ENCODE assay signal across 8 cellular contexts in genomic region chr6:152948150-152948768, GRCh38. TPM values are rescaled to one million over a fixed set of nuclear protein-coding genes. Genes with fewer than 3 reads are reported as not detected.
DNase-seq lines count a peak whose midpoint lies in the region; ATAC-seq and TF ChIP-seq lines count a peak whose summit lies in the region.

No MANE protein-coding gene starts in this region.

- no peaks in the 10 kb centered on the region for H3K36me3 ChIP-seq in SK-N-SH (replicated peaks in 1 of 2; ENCODE audit: control insufficient read depth in 1 of 2, insufficient read depth in 2 of 2, low read length in 1 of 2)
- no peaks in the 10 kb centered on the region for H3K36me3 ChIP-seq in osteoblast (ENCODE audit: insufficient read depth, low read length)

- H4K20me1 ChIP-seq in SK-N-SH (ENCODE audit: insufficient read depth) = no peaks in the 10 kb centered on the region
- no peaks in the 10 kb centered on the region for H4K20me1 ChIP-seq in osteoblast (ENCODE audit: insufficient read depth, low read length)

- H3K4me1 ChIP-seq in SK-N-SH (ENCODE audit: control insufficient read depth in 1 of 2, insufficient read depth in 2 of 2, low read depth in 1 of 2, low read length in 1 of 2) (peaks cover 2 to 13% of the 10 kb centered on the region in 2 experiments; a peak in 3 of 4 replicates), osteoblast (ENCODE audit: insufficient read depth, low read length) (peaks cover 9% of the 10 kb centered on the region)

- H2AFZ ChIP-seq in SK-N-SH (ENCODE audit: low read depth) (peak overlapping the region; percentile 95; the same call in 1 of the 2 replicates), osteoblast (ENCODE audit: low read length) (peak overlapping the region; percentile 82)

- H3K27me3 Mint-ChIP-seq in activated T-cell treated with anti-CD3 and anti-CD28 coated beads, Interleukin-2, amount 50 U/mL, for 4 hours (ENCODE audit: low read depth) = peaks cover 25% of the 10 kb centered on the region

- no peak for TF ChIP-seq EP300 in SK-N-SH (IDR thresholded peaks at IDR 0.05; ENCODE audit: borderline replicate concordance in 1 of 2, low read depth in 1 of 2, low read length in 1 of 2)

- H3K4me2 ChIP-seq in SK-N-SH = peak overlapping the region; percentile 36
- H3K4me2 ChIP-seq in osteoblast (ENCODE audit: insufficient read depth, low read length) = peak overlapping the region; percentile 83

- peak; percentile 96 for TF ChIP-seq RAD21 in SK-N-SH (IDR thresholded peaks at IDR 0.05; ENCODE audit: low read length)

- peaks cover 7% of the 10 kb centered on the region for H3K4me1 Mint-ChIP-seq in activated T-cell treated with anti-CD3 and anti-CD28 coated beads, Interleukin-2, amount 50 U/mL, for 4 hours (ENCODE audit: low read depth)

- no peak overlapping the region for H3K4me3 ChIP-seq in Jurkat, Clone E6-1 (ENCODE audit: low read length)
- H3K4me3 ChIP-seq in SK-N-SH (ENCODE audit: low read depth in 2 of 2, low read length in 1 of 2) (peak overlapping the region; percentile 24 to 28; a peak in 2 of 4 replicates), fibroblast of mammary gland (ENCODE audit: control insufficient read depth, low read depth, low read length) (no peak overlapping the region), osteoblast (ENCODE audit: insufficient read depth, low read length) (peak overlapping the region; percentile 56)

- H3K9me3 ChIP-seq in SK-N-SH (no peaks in the 10 kb centered on the region; the same call in 1 of the 2 replicates), osteoblast (ENCODE audit: low read depth, low read length) (no peaks in the 10 kb centered on the region)

- peak overlapping the region; percentile 29 for H3K4me3 Mint-ChIP-seq in activated T-cell treated with anti-CD3 and anti-CD28 coated beads, Interleukin-2, amount 50 U/mL, for 4 hours

- ATAC-seq in activated T-cell treated with anti-CD3 and anti-CD28 coated beads, Interleukin-2, amount 50 U/mL, for 4 hours = peak in 1 of 2 donors; percentile 56
- peak; percentile 87 for ATAC-seq in GM21723 (IDR thresholded peaks at IDR 0.05; ENCODE audit: unreplicated experiment)

- no peak overlapping the region for H3K9ac ChIP-seq in SK-N-SH

- no peak for DNase-seq in activated T-cell treated with anti-CD3 and anti-CD28 coated beads, Interleukin-2, amount 50 U/mL, for 4 hours
- no peak for DNase-seq in activated T-cell treated with anti-CD3 and anti-CD28 coated beads, Interleukin-2, amount 50 U/mL, for 1 hour
- DNase-seq in Jurkat, Clone E6-1 (ENCODE audit: low read depth, low spot score) = peak; percentile 35
- DNase-seq in SK-N-SH (peak; percentile 49), fibroblast of mammary gland (ENCODE audit: low read depth) (peak; percentile 64), osteoblast (ENCODE audit: insufficient read length, low spot score, missing footprints) (no peak), DMS153 (lab: John Stamatoyannopoulos, UW) (no peak)

- H3K27ac ChIP-seq in SK-N-SH (ENCODE audit: low read depth in 2 of 2, low read length in 1 of 2) = no peak overlapping the region
- no peak overlapping the region for H3K27ac ChIP-seq in osteoblast (ENCODE audit: low read depth, low read length)

- H3K36me3 Mint-ChIP-seq in activated T-cell treated with anti-CD3 and anti-CD28 coated beads, Interleukin-2, amount 50 U/mL, for 4 hours (ENCODE audit: insufficient read depth) = no peaks in the 10 kb centered on the region

- H3K27me3 ChIP-seq in SK-N-SH (ENCODE audit: insufficient read depth) (no peaks in the 10 kb centered on the region), osteoblast (ENCODE audit: insufficient read depth, low read length) (no peaks in the 10 kb centered on the region)

- H3K79me2 ChIP-seq in SK-N-SH (ENCODE audit: insufficient read depth) = no peaks in the 10 kb centered on the region
- H3K79me2 ChIP-seq in osteoblast (ENCODE audit: insufficient read depth, low read length) = no peaks in the 10 kb centered on the region

- POLR2A ChIA-PET in SK-N-SH (lab: Yijun Ruan, JAX) = no interaction called here

- 13% methylated on average over 9 of the region's 9 CpGs for WGBS in SK-N-SH (ENCODE audit: low lambda C conversion rate)

- peaks cover 7% of the 10 kb centered on the region for H3F3A ChIP-seq in SK-N-SH (replicated peaks; ENCODE audit: insufficient read depth)

- CTCF ChIA-PET in SK-N-SH (lab: Yijun Ruan, JAX) = interaction anchor here (0.6 to 6.7 kb wide), 57 partner anchors 9 to 673 kb away, joined by 3 to 156 read pairs (median 4); partner anchors contain the start of gene VIP

- peak; percentile 71 for TF ChIP-seq CTCF in SK-N-SH (IDR thresholded peaks at IDR 0.05)
- peak; percentile 66 for TF ChIP-seq CTCF in fibroblast of mammary gland (conservative IDR thresholded peaks at IDR 0.05; ENCODE audit: control insufficient read depth, insufficient read depth, low read depth, low read length)
- TF ChIP-seq CTCF in osteoblast (IDR thresholded peaks at IDR 0.05; ENCODE audit: extremely low read depth, low read depth, low read length) = peak; percentile 72

- no peaks in the 10 kb centered on the region for H3K9me2 ChIP-seq in SK-N-SH

- H3K9me3 Mint-ChIP-seq in activated T-cell treated with anti-CD3 and anti-CD28 coated beads, Interleukin-2, amount 50 U/mL, for 4 hours = no peaks in the 10 kb centered on the region

TF ChIP-seq in SK-N-SH, 30 proteins besides CTCF, POLR2A, EP300 and RAD21:
- TF ChIP-seq EZH2phosphoT487 (IDR thresholded peaks at IDR 0.05; ENCODE audit: borderline replicate concordance, low read depth) = no peak
- TF ChIP-seq SMC3 (IDR thresholded peaks at IDR 0.05; ENCODE audit: low read depth, low read length) = peak; percentile 89
- TF ChIP-seq POLR2AphosphoS5 (IDR thresholded peaks at IDR 0.05; ENCODE audit: low read depth, low read length) = no peak
- no peak for TF ChIP-seq MXI1 (IDR thresholded peaks at IDR 0.05; ENCODE audit: low read depth, low read length)
- no peak for TF ChIP-seq MAX (IDR thresholded peaks at IDR 0.05; ENCODE audit: low read depth)
- TF ChIP-seq, protein P1, sequence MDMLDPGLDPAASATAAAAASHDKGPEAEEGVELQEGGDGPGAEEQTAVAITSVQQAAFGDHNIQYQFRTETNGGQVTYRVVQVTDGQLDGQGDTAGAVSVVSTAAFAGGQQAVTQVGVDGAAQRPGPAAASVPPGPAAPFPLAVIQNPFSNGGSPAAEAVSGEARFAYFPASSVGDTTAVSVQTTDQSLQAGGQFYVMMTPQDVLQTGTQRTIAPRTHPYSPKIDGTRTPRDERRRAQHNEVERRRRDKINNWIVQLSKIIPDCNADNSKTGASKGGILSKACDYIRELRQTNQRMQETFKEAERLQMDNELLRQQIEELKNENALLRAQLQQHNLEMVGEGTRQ (IDR thresholded peaks at IDR 0.05; ENCODE audit: borderline replicate concordance, low read depth, low read length) = no peak

RNA-seq across cellular contexts. Expression of gene FBXO5, which starts 34.6 kb away (rescaled TPM):
- total RNA-seq in activated T-cell treated with anti-CD3 and anti-CD28 coated beads, Interleukin-2, amount 50 U/mL, for 4 hours = 10 to 100 TPM in 2 of 3 donors, 1 to 10 TPM in 1; 9.7 to 10.6 (median 10.0) TPM
- 58.9 TPM for polyA plus RNA-seq in Jurkat, Clone E6-1 (2012; ENCODE audit: insufficient read depth, insufficient read length)
- 10.6 and 12.5 TPM in 2 replicates for polyA plus RNA-seq in SK-N-SH (2012; rRNA removed)
- polyA plus RNA-seq in SK-N-SH (2012; cell fraction: cytosol; rRNA removed) = 15.1 and 20.7 TPM in 2 replicates
- 10.3 and 13.0 TPM in 2 replicates for polyA plus RNA-seq in SK-N-SH (2012; cell fraction: nucleus; rRNA removed)
- total RNA-seq in osteoblast = 6.5 and 8.5 TPM in 2 replicates

RNA-seq across cellular contexts. Expression of gene MTRF1L, which starts 54.2 kb away (rescaled TPM):
- total RNA-seq in activated T-cell treated with anti-CD3 and anti-CD28 coated beads, Interleukin-2, amount 50 U/mL, for 4 hours = 10 to 100 TPM; 20.3 to 23.7 (median 21.6) TPM
- 13.8 TPM for polyA plus RNA-seq in Jurkat, Clone E6-1 (2012; ENCODE audit: insufficient read depth, insufficient read length)
- polyA plus RNA-seq in SK-N-SH (2012; rRNA removed) = 7.7 and 9.7 TPM in 2 replicates
- 10.0 and 10.8 TPM in 2 replicates for polyA plus RNA-seq in SK-N-SH (2012; cell fraction: cytosol; rRNA removed)
- polyA plus RNA-seq in SK-N-SH (2012; cell fraction: nucleus; rRNA removed) = 16.3 and 17.2 TPM in 2 replicates
- total RNA-seq in osteoblast = 17.4 and 18.8 TPM in 2 replicates

Comparison
In these comparisons a context has a peak if more than half of its experiments do, and no peak if none do; other contexts are left out.
1. DNase-seq: peak in Jurkat, Clone E6-1 (single experiment), SK-N-SH (single experiment) and fibroblast of mammary gland (single experiment); none in activated T-cell treated with anti-CD3 and anti-CD28 coated beads, Interleukin-2, amount 50 U/mL, for 4 hours (single experiment), activated T-cell treated with anti-CD3 and anti-CD28 coated beads, Interleukin-2, amount 50 U/mL, for 1 hour (single experiment), osteoblast (single experiment) and DMS153 (single experiment).
2. H3K4me3 ChIP-seq: peak in SK-N-SH (2 of 2) and osteoblast (single experiment); none in Jurkat, Clone E6-1 (single experiment) and fibroblast of mammary gland (single experiment).
3. Peak in every context shown above with its lines, with median percentiles within 50 percentile points of each other: CTCF ChIP-seq.